In genomic region chr17:49021095-49021767, GRCh38 we compare ENCODE assay signal across 2 cellular contexts.
TF ChIP-seq lines count a peak whose summit lies in the region.

No MANE protein-coding gene starts in this region.

TF ChIP-seq in A549, 52 proteins besides CTCF, POLR2A, EP300 and RAD21:
- TF ChIP-seq ZC3H11A (IDR thresholded peaks at IDR 0.05) (no peak), HMGXB4 (CRISPR knock-in tag; IDR thresholded peaks at IDR 0.05; ENCODE audit: borderline replicate concordance) (no peak), ZSCAN20 (CRISPR knock-in tag; IDR thresholded peaks at IDR 0.05) (no peak), NPAS2 (CRISPR knock-in tag; IDR thresholded peaks at IDR 0.05; ENCODE audit: borderline replicate concordance) (no peak), FOSB (CRISPR knock-in tag; IDR thresholded peaks at IDR 0.05) (no peak)

TF ChIP-seq in K562, 482 proteins besides CTCF, POLR2A, EP300 and RAD21:
- TF ChIP-seq ZNF197 (CRISPR knock-in tag; IDR thresholded peaks at IDR 0.05; ENCODE audit: low read depth) (no peak), EGR1 (conservative IDR thresholded peaks at IDR 0.05) (peak; percentile 46; the same call in 1 of the 2 replicates), ZNF184 (CRISPR knock-in tag; IDR thresholded peaks at IDR 0.05) (peak; percentile 93)
